Comparison of ENCODE assay signal across 34 cellular contexts in the genomic region with DNA sequence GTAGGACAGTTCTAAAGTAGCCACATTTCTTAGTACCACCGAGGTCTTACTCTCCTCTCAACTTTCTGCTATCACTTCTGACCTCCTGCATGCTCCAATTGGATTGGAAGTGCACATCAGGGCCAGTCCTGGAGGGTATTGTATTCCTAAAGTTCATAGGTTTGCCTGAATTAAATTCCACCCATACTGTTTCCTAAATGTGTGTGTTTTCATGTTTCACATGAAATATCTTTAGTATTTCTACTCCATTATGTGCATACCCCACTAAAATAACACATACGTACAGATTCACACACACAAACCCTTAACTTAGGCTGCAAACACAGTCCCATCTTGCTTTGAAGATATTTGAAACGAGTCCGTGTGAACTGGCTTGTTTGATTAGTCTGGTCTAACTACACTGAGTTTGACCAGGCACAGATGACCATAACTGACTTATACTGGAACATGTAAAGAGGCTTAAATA. TPM values are rescaled to one million over a fixed set of nuclear protein-coding genes. Genes with fewer than 3 reads are reported as not detected.
"Had no signal": no experiment of that assay in that cellular context is flagged by ENCODE, and none has a peak within 500 bp of the region (broad histone marks: within the 10 kb centered on the region; RNA-seq: fewer than 3 reads in every experiment).

No MANE protein-coding gene starts in this region.

- H3K36me3 ChIP-seq: brain microvascular endothelial cell had no signal

- ATAC-seq: activated CD4-positive, alpha-beta T cell treated with anti-CD3 and anti-CD28 coated beads for 36 hours; activated CD8-positive, alpha-beta memory T cell treated with anti-CD3 and anti-CD28 coated beads, Interleukin-2, amount 10 ng/mL, durations not matched to agents 7 days and 5 days; activated CD8-positive, alpha-beta T cell treated with anti-CD3 and anti-CD28 coated beads, Interleukin-2, amount 10 ng/mL, durations not matched to agents 7 days and 5 days; activated naive CD8-positive, alpha-beta T cell treated with anti-CD3 and anti-CD28 coated beads, Interleukin-2, amount 50 U/mL, for 24 hours; esophagus mucosa had no signal

- DNase-seq: activated CD4-positive, alpha-beta memory T cell treated with anti-CD3 and anti-CD28 coated beads for 36 hours; activated CD4-positive, alpha-beta T cell treated with anti-CD3 and anti-CD28 coated beads for 36 hours; activated CD4-positive, alpha-beta T cell treated with anti-CD3 and anti-CD28 coated beads, Interleukin-2, amount 10 ng/mL, durations not matched to agents 24 days and 14 days; activated CD4-positive, CD25-positive, alpha-beta regulatory T cell; activated CD4-positive, CD25-positive, alpha-beta regulatory T cell treated with anti-CD3 and anti-CD28 coated beads, Interleukin-2, amount 50 U/mL, for 72 hours; activated CD8-positive, alpha-beta memory T cell treated with anti-CD3 and anti-CD28 coated beads, Interleukin-2, amount 10 ng/mL, durations not matched to agents 7 days and 5 days; activated CD8-positive, alpha-beta memory T cell treated with anti-CD3 and anti-CD28 coated beads, Interleukin-2, amount 50 U/mL, for 4 hours; activated CD8-positive, alpha-beta T cell treated with anti-CD3 and anti-CD28 coated beads, Interleukin-2, amount 10 ng/mL, durations not matched to agents 7 days and 5 days; activated effector memory CD4-positive, alpha-beta T cell treated with anti-CD3 and anti-CD28 coated beads, Interleukin-2, amount 50 U/mL, for 16 hours; activated naive CD4-positive, alpha-beta T cell treated with anti-CD3 and anti-CD28 coated beads for 36 hours; activated naive CD8-positive, alpha-beta T cell treated with anti-CD3 and anti-CD28 coated beads for 36 hours; activated naive CD8-positive, alpha-beta T cell treated with anti-CD3 and anti-CD28 coated beads, Interleukin-2, amount 50 U/mL, for 24 hours; activated T-cell treated with anti-CD3 and anti-CD28 coated beads, Interleukin-2, amount 50 U/mL, for 1 hour; activated T-cell treated with anti-CD3 and anti-CD28 coated beads, Interleukin-2, amount 50 U/mL, for 48 hours; adrenal gland; amygdala; aorta; brain microvascular endothelial cell; dorsolateral prefrontal cortex; effector memory CD4-positive, alpha-beta T cell; endodermal cell; foreskin fibroblast; T-helper 2 cell had no signal

- H3K36me3 Mint-ChIP-seq: activated CD4-positive, alpha-beta memory T cell treated with anti-CD3 and anti-CD28 coated beads for 36 hours; activated CD8-positive, alpha-beta memory T cell treated with anti-CD3 and anti-CD28 coated beads, Interleukin-2, amount 10 ng/mL, durations not matched to agents 7 days and 5 days; activated naive CD4-positive, alpha-beta T cell treated with anti-CD3 and anti-CD28 coated beads, Interleukin-2, amount 50 U/mL, for 24 hours; activated naive CD8-positive, alpha-beta T cell treated with anti-CD3 and anti-CD28 coated beads for 36 hours had no signal

- FAIRE-seq: bronchial epithelial cell, frontal cortex had no signal

- H3K27me3 Mint-ChIP-seq: activated CD4-positive, alpha-beta memory T cell treated with anti-CD3 and anti-CD28 coated beads for 36 hours; activated CD4-positive, alpha-beta T cell treated with anti-CD3 and anti-CD28 coated beads for 36 hours; activated CD4-positive, alpha-beta T cell treated with anti-CD3 and anti-CD28 coated beads, Interleukin-2, amount 10 ng/mL, durations not matched to agents 24 days and 14 days; activated CD8-positive, alpha-beta memory T cell treated with anti-CD3 and anti-CD28 coated beads, Interleukin-2, amount 10 ng/mL, durations not matched to agents 7 days and 5 days; activated naive CD8-positive, alpha-beta T cell treated with anti-CD3 and anti-CD28 coated beads for 36 hours; activated naive CD8-positive, alpha-beta T cell treated with anti-CD3 and anti-CD28 coated beads, Interleukin-2, amount 50 U/mL, for 24 hours; central memory CD8-positive, alpha-beta T cell; dendritic cell treated with granulocyte-macrophage colony-stimulating factor and Interleukin-4, amounts not matched to agents 40 ng/mL and 50 ng/mL, for 4 days had no signal

- H3K27me3 ChIP-seq: adrenal gland, brain microvascular endothelial cell, dorsolateral prefrontal cortex had no signal

- H3K4me1 ChIP-seq: adrenal gland had no signal

- H3K9me3 Mint-ChIP-seq: activated CD4-positive, alpha-beta memory T cell treated with anti-CD3 and anti-CD28 coated beads for 36 hours; activated CD4-positive, alpha-beta T cell treated with anti-CD3 and anti-CD28 coated beads, Interleukin-2, amount 10 ng/mL, durations not matched to agents 24 days and 14 days; activated naive CD4-positive, alpha-beta T cell treated with anti-CD3 and anti-CD28 coated beads for 36 hours; activated naive CD4-positive, alpha-beta T cell treated with anti-CD3 and anti-CD28 coated beads, Interleukin-2, amount 50 U/mL, for 24 hours; activated naive CD8-positive, alpha-beta T cell treated with anti-CD3 and anti-CD28 coated beads for 36 hours; activated naive CD8-positive, alpha-beta T cell treated with anti-CD3 and anti-CD28 coated beads, Interleukin-2, amount 50 U/mL, for 24 hours; activated T-helper 1 cell treated with anti-CD3 and anti-CD28 coated beads, Interleukin-12 subunit alpha, Interleukin-12 subunit beta, Interleukin-2, Interleukin-4 antibody, amounts not matched to agents 30 ng/mL and 10 ng/mL and 1 ng/mL, durations not matched to agents 14 hours and 24 hours and 36 hours; activated T-helper 2 cell treated with anti-CD3 and anti-CD28 coated beads, Interferon-gamma antibody, Interleukin-2, Interleukin-4, amounts not matched to agents 10 μg/mL and 5 μg/mL and 100 μg/mL, durations not matched to agents 14 hours and 24 hours and 36 hours; central memory CD8-positive, alpha-beta T cell; dendritic cell treated with granulocyte-macrophage colony-stimulating factor and Interleukin-4, amounts not matched to agents 40 ng/mL and 50 ng/mL, for 4 days; endodermal cell had no signal

- H3K4me3 Mint-ChIP-seq: activated CD4-positive, alpha-beta memory T cell treated with anti-CD3 and anti-CD28 coated beads for 36 hours; activated CD4-positive, alpha-beta T cell treated with anti-CD3 and anti-CD28 coated beads for 36 hours; activated CD4-positive, alpha-beta T cell treated with anti-CD3 and anti-CD28 coated beads, Interleukin-2, amount 10 ng/mL, durations not matched to agents 24 days and 14 days; activated CD8-positive, alpha-beta memory T cell treated with anti-CD3 and anti-CD28 coated beads, Interleukin-2, amount 10 ng/mL, durations not matched to agents 7 days and 5 days; activated CD8-positive, alpha-beta T cell treated with anti-CD3 and anti-CD28 coated beads, Interleukin-2, amount 10 ng/mL, durations not matched to agents 7 days and 5 days; activated naive CD4-positive, alpha-beta T cell treated with anti-CD3 and anti-CD28 coated beads for 36 hours; activated naive CD4-positive, alpha-beta T cell treated with anti-CD3 and anti-CD28 coated beads, Interleukin-2, amount 50 U/mL, for 24 hours; activated naive CD8-positive, alpha-beta T cell treated with anti-CD3 and anti-CD28 coated beads for 36 hours; activated naive CD8-positive, alpha-beta T cell treated with anti-CD3 and anti-CD28 coated beads, Interleukin-2, amount 50 U/mL, for 24 hours; activated T-helper 1 cell treated with anti-CD3 and anti-CD28 coated beads, Interleukin-12 subunit alpha, Interleukin-12 subunit beta, Interleukin-2, Interleukin-4 antibody, amounts not matched to agents 30 ng/mL and 10 ng/mL and 1 ng/mL, durations not matched to agents 14 hours and 24 hours and 36 hours; central memory CD8-positive, alpha-beta T cell; dendritic cell treated with granulocyte-macrophage colony-stimulating factor and Interleukin-4, amounts not matched to agents 40 ng/mL and 50 ng/mL, for 4 days; endodermal cell had no signal

- H3K27ac ChIP-seq: adrenal gland, brain microvascular endothelial cell, coronary artery, dorsolateral prefrontal cortex had no signal

- H3K9me3 ChIP-seq: adrenal gland had no signal

- H3K4me1 Mint-ChIP-seq: activated CD4-positive, alpha-beta T cell treated with anti-CD3 and anti-CD28 coated beads for 36 hours; activated CD4-positive, alpha-beta T cell treated with anti-CD3 and anti-CD28 coated beads, Interleukin-2, amount 10 ng/mL, durations not matched to agents 24 days and 14 days; activated CD8-positive, alpha-beta memory T cell treated with anti-CD3 and anti-CD28 coated beads, Interleukin-2, amount 10 ng/mL, durations not matched to agents 7 days and 5 days; activated naive CD4-positive, alpha-beta T cell treated with anti-CD3 and anti-CD28 coated beads, Interleukin-2, amount 50 U/mL, for 24 hours; activated naive CD8-positive, alpha-beta T cell treated with anti-CD3 and anti-CD28 coated beads for 36 hours; activated naive CD8-positive, alpha-beta T cell treated with anti-CD3 and anti-CD28 coated beads, Interleukin-2, amount 50 U/mL, for 24 hours; central memory CD8-positive, alpha-beta T cell; endodermal cell had no signal

- H3K4me3 ChIP-seq: adrenal gland, coronary artery, dorsolateral prefrontal cortex had no signal

- H3K27ac Mint-ChIP-seq: activated CD4-positive, alpha-beta memory T cell treated with anti-CD3 and anti-CD28 coated beads for 36 hours; activated CD4-positive, alpha-beta T cell treated with anti-CD3 and anti-CD28 coated beads for 36 hours; activated CD4-positive, alpha-beta T cell treated with anti-CD3 and anti-CD28 coated beads, Interleukin-2, amount 10 ng/mL, durations not matched to agents 24 days and 14 days; activated CD8-positive, alpha-beta memory T cell treated with anti-CD3 and anti-CD28 coated beads, Interleukin-2, amount 10 ng/mL, durations not matched to agents 7 days and 5 days; activated CD8-positive, alpha-beta T cell treated with anti-CD3 and anti-CD28 coated beads, Interleukin-2, amount 10 ng/mL, durations not matched to agents 7 days and 5 days; activated naive CD4-positive, alpha-beta T cell treated with anti-CD3 and anti-CD28 coated beads for 36 hours; activated naive CD4-positive, alpha-beta T cell treated with anti-CD3 and anti-CD28 coated beads, Interleukin-2, amount 50 U/mL, for 24 hours; activated naive CD8-positive, alpha-beta T cell treated with anti-CD3 and anti-CD28 coated beads for 36 hours; activated naive CD8-positive, alpha-beta T cell treated with anti-CD3 and anti-CD28 coated beads, Interleukin-2, amount 50 U/mL, for 24 hours; activated T-helper 1 cell treated with anti-CD3 and anti-CD28 coated beads, Interleukin-12 subunit alpha, Interleukin-12 subunit beta, Interleukin-2, Interleukin-4 antibody, amounts not matched to agents 30 ng/mL and 10 ng/mL and 1 ng/mL, durations not matched to agents 14 hours and 24 hours and 36 hours; activated T-helper 2 cell treated with anti-CD3 and anti-CD28 coated beads, Interferon-gamma antibody, Interleukin-2, Interleukin-4, amounts not matched to agents 10 μg/mL and 5 μg/mL and 100 μg/mL, durations not matched to agents 14 hours and 24 hours and 36 hours; dendritic cell treated with granulocyte-macrophage colony-stimulating factor and Interleukin-4, amounts not matched to agents 40 ng/mL and 50 ng/mL, for 4 days; endodermal cell had no signal

RNA-seq across cellular contexts. Expression of a gene that starts 24.8 kb away (rescaled TPM):
- total RNA-seq: activated CD4-positive, alpha-beta memory T cell treated with anti-CD3 and anti-CD28 coated beads for 36 hours; activated CD4-positive, alpha-beta T cell treated with anti-CD3 and anti-CD28 coated beads for 36 hours; activated CD4-positive, alpha-beta T cell treated with anti-CD3 and anti-CD28 coated beads, Interleukin-2, amount 10 ng/mL, durations not matched to agents 24 days and 14 days; activated CD8-positive, alpha-beta memory T cell treated with anti-CD3 and anti-CD28 coated beads for 36 hours; activated CD8-positive, alpha-beta memory T cell treated with anti-CD3 and anti-CD28 coated beads, Interleukin-2, amount 10 ng/mL, durations not matched to agents 7 days and 5 days; activated CD8-positive, alpha-beta T cell treated with anti-CD3 and anti-CD28 coated beads, Interleukin-2, amount 10 ng/mL, durations not matched to agents 7 days and 5 days; activated naive CD4-positive, alpha-beta T cell treated with anti-CD3 and anti-CD28 coated beads for 36 hours; activated naive CD8-positive, alpha-beta T cell treated with anti-CD3 and anti-CD28 coated beads for 36 hours; activated T-helper 1 cell treated with anti-CD3 and anti-CD28 coated beads, Interleukin-12 subunit alpha, Interleukin-12 subunit beta, Interleukin-2, Interleukin-4 antibody, amounts not matched to agents 30 ng/mL and 10 ng/mL and 1 ng/mL, durations not matched to agents 14 hours and 24 hours and 36 hours; activated T-helper 2 cell treated with anti-CD3 and anti-CD28 coated beads, Interferon-gamma antibody, Interleukin-2, Interleukin-4, amounts not matched to agents 10 μg/mL and 5 μg/mL and 100 μg/mL, durations not matched to agents 14 hours and 24 hours and 36 hours; T-helper 1 cell treated with Interleukin-12 subunit alpha and Interleukin-12 subunit beta and Interleukin-4 antibody, amounts not matched to agents 30 ng/mL and 1 ng/mL, for 36 hours had no signal
